In the genomic region with DNA sequence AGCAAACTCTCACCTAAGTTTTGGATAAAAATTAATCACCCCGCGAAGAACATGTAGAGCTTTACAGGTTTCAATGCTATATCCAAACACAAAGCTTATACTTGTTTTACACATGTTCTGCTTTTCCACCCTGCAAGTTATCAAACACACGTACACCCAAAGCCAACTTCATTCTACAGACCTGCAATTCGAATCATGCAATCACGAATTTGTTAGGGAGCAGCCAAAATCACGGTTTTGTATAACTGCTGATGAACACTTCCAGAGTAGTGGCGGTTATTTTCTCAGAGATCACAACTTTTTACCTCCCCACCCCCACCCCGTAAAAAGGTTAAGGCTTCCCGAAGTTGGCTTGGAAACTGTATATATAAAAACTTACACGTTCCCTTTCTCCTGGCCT, we compare ENCODE assay signal across 8 cellular contexts. TPM values are rescaled to one million over a fixed set of nuclear protein-coding genes. Genes with fewer than 3 reads are reported as not detected.
A peak's percentile ranks its signal among the peaks of the same experiment; 100 is the strongest.
DNase-seq lines count a peak whose midpoint lies in the region; ATAC-seq, FAIRE-seq and TF ChIP-seq lines count a peak whose summit lies in the region.

No MANE protein-coding gene starts in this region.

- H2BK15ac ChIP-seq in mesendoderm (replicated peaks; ENCODE audit: low read depth) = no peak overlapping the region

- H3K4me1 ChIP-seq in HUES64 (ENCODE audit: insufficient read depth, low read length) = peaks cover 29% of the 10 kb centered on the region
- H3K4me1 ChIP-seq in K562 (replicated peaks in 1 of 2; ENCODE audit: control insufficient read depth in 2 of 2, insufficient read depth in 2 of 2, low read length in 2 of 2) = peaks cover 5 to 30% of the 10 kb centered on the region in 2 experiments
- peaks cover 6% of the 10 kb centered on the region for H3K4me1 ChIP-seq in mesendoderm (ENCODE audit: control insufficient read depth, low read depth, low read length)

- H3K23ac ChIP-seq in mesendoderm (ENCODE audit: low read length) = no peak overlapping the region

- H3K36me3 ChIP-seq in HUES64 (ENCODE audit: insufficient read depth, low read length) = peaks cover 52% of the 10 kb centered on the region
- peaks cover 53% of the 10 kb centered on the region for H3K36me3 ChIP-seq in K562 (ENCODE audit: control insufficient read depth, insufficient read depth, low read length)
- H3K36me3 ChIP-seq in mesendoderm (ENCODE audit: control insufficient read depth, insufficient read depth, low read length) = peaks cover 7% of the 10 kb centered on the region

- no peak overlapping the region for H2AK5ac ChIP-seq in mesendoderm (ENCODE audit: low read length)

- POLR2A ChIA-PET in K562 (lab: Yijun Ruan, JAX) = interaction anchor here (0.8 to 7.7 kb wide), 15 partner anchors 9 to 163 kb away, joined by 3 to 73 read pairs (median 6); partner anchors contain the start of genes BRWD1 and SH3BGR

- H3K9me3 ChIP-seq in HUES64 (ENCODE audit: insufficient read depth, low read depth, low read length) (no peaks in the 10 kb centered on the region), K562 (replicated peaks; ENCODE audit: control insufficient read depth, insufficient read depth, low read depth, low read length) (no peaks in the 10 kb centered on the region)

- peaks cover 7% of the 10 kb centered on the region for H3K9me1 ChIP-seq in K562 (ENCODE audit: control insufficient read depth, insufficient read depth, low read length)

- CTCF ChIA-PET in K562 (lab: Yijun Ruan, JAX; ENCODE audit: low intra/inter-chr PET ratio) = interaction anchor here (1.1 kb wide), 1 partner anchor 41 kb away, joined by 3 read pairs; no protein-coding TSS in a partner anchor

- H4K20me1 ChIP-seq in K562 (replicated peaks; ENCODE audit: control insufficient read depth, insufficient read depth, low read length) = peaks cover 11% of the 10 kb centered on the region

- H3K4me3 ChIP-seq in HUES64 (ENCODE audit: low read length) = peak overlapping the region; percentile 93
- H3K4me3 ChIP-seq in K562 = peak overlapping the region; percentile 81
- peak overlapping the region; percentile 96 for H3K4me3 ChIP-seq in mesendoderm (ENCODE audit: low read length)

- H3K4me2 ChIP-seq in K562 (ENCODE audit: insufficient read depth, low read length) (peak overlapping the region; percentile 90), mesendoderm (ENCODE audit: low read length) (peak overlapping the region; percentile 66)

- H2AFZ ChIP-seq in K562 (ENCODE audit: low read depth, low read length) = no peak overlapping the region

- no peak for TF ChIP-seq POLR2A in K562 (conservative IDR thresholded peaks at IDR 0.05)

- no peak overlapping the region for H2BK120ac ChIP-seq in mesendoderm (ENCODE audit: low read depth, low read length)

- DNase-seq in K562 (ENCODE audit: extremely low read depth in 1 of 4, low spot score in 3 of 4) (peak in 1 of 4 experiments; percentile 42), mesendoderm (no peak), KG1 (lab: John Stamatoyannopoulos, UW) (no peak)

- H3K27ac ChIP-seq in 22Rv1 (peak overlapping the region; percentile 100), HUES64 (ENCODE audit: low read depth, low read length) (peak overlapping the region; percentile 96; the same call in 1 of the 2 replicates), K562 (ENCODE audit: extremely low read depth, low read depth, low read length) (peak overlapping the region; percentile 85), mesendoderm (ENCODE audit: low read depth, low read length) (no peak overlapping the region)

- TF ChIP-seq CTCF in 22Rv1 (IDR thresholded peaks at IDR 0.05) (no peak), K562 (IDR thresholded peaks at IDR 0.05 in 2 of 3, conservative IDR thresholded peaks at IDR 0.05 in 1 of 3; ENCODE audit: insufficient read depth in 2 of 3, low read depth in 1 of 3, low read length in 3 of 3) (no peak)

- no peak for FAIRE-seq in K562 (lab: Jason Lieb, UNC)

- no peak overlapping the region for H3K18ac ChIP-seq in mesendoderm (ENCODE audit: low read length)

- in situ Hi-C loops in K562 (cut with MboI) = no loop called here

- intact Hi-C loops in K562 (cut with micrococcal nuclease) = no loop called here

- H3K79me2 ChIP-seq in K562 (ENCODE audit: control insufficient read depth, insufficient read depth, low read length) (peaks cover 66% of the 10 kb centered on the region), mesendoderm (ENCODE audit: control insufficient read depth, insufficient read depth, low read length) (peaks cover 28% of the 10 kb centered on the region)

- no peak overlapping the region for H3K4ac ChIP-seq in mesendoderm (ENCODE audit: low read depth, low read length)

- no TSS peak for BruUV-seq in K562 (replicated peaks; lab: Mats Ljungman, UMichigan)

- no peak overlapping the region for H4K5ac ChIP-seq in mesendoderm (ENCODE audit: low read length)

- peaks cover 6% of the 10 kb centered on the region for H3K79me1 ChIP-seq in mesendoderm (ENCODE audit: low read length)

- peak overlapping the region; percentile 98 for H3K9ac ChIP-seq in HUES64 (ENCODE audit: low read depth, low read length)
- H3K9ac ChIP-seq in K562 (ENCODE audit: insufficient read depth in 1 of 2, low read depth in 2 of 2, low read length in 2 of 2) = peak overlapping the region; percentile 63 to 94; a peak in 3 of 4 replicates
- H3K9ac ChIP-seq in mesendoderm (ENCODE audit: low read length) = peak overlapping the region; percentile 99

- H2BK5ac ChIP-seq in mesendoderm (ENCODE audit: low read length) = no peak overlapping the region

- WGBS in HUES64 = 5% methylated on average over 9 of the region's 10 CpGs
- 2% methylated on average over 10 of the region's 10 CpGs for WGBS in K562 (ENCODE audit: insufficient coverage, low coverage, missing lambda C conversion rate)
- WGBS in mesendoderm (ENCODE audit: extremely low coverage, insufficient coverage, low lambda C conversion rate) = no CpG with 5 or more reads among the region's 10 CpGs

- ATAC-seq in K562 (no peak), GM19324 (IDR thresholded peaks at IDR 0.05; ENCODE audit: low FRiP score, unreplicated experiment) (no peak), GM18870 (IDR thresholded peaks at IDR 0.05; ENCODE audit: unreplicated experiment) (no peak), GM18873 (IDR thresholded peaks at IDR 0.05; ENCODE audit: low FRiP score, unreplicated experiment) (no peak)

- no peaks in the 10 kb centered on the region for H3K27me3 ChIP-seq in HUES64 (ENCODE audit: insufficient read depth, low read length)
- H3K27me3 ChIP-seq in K562 (ENCODE audit: control insufficient read depth in 2 of 2, insufficient read depth in 2 of 2, low read length in 2 of 2) = no peaks in the 10 kb centered on the region
- no peaks in the 10 kb centered on the region for H3K27me3 ChIP-seq in mesendoderm (ENCODE audit: insufficient read depth, low read length, poor library complexity)

- TF ChIP-seq RAD21 in K562 (CRISPR knock-in tag; conservative IDR thresholded peaks at IDR 0.05 in 1 of 2, IDR thresholded peaks at IDR 0.05 in 1 of 2) = 0 out of 4 replicates have a peak, but pooled peaks of 1 of the 2 experiments have one; percentile 4

- no peak for TF ChIP-seq EP300 in K562 (IDR thresholded peaks at IDR 0.05; ENCODE audit: low read length)

- H4K8ac ChIP-seq in mesendoderm (ENCODE audit: low read depth, low read length) = no peak overlapping the region

- peak overlapping the region; percentile 85 for H3K56ac ChIP-seq in mesendoderm (ENCODE audit: low read length)

TF ChIP-seq in K562, 482 proteins besides CTCF, POLR2A, EP300 and RAD21 (continues in another document):
- TF ChIP-seq HDAC1 (IDR thresholded peaks at IDR 0.05) = peak in 1 of 2 experiments; percentile 45; a peak in 1 of 4 replicates

RNA-seq across cellular contexts. Expression of gene HMGN1, which starts 1.4 kb away (rescaled TPM):
- 413 TPM for polyA plus RNA-seq in HUES64 (2013, experiment 1 of 2)
- 454 TPM for polyA plus RNA-seq in HUES64 (2013, experiment 2 of 2)
- 108 and 251 TPM in 2 replicates for total RNA-seq in K562 (2011; cell fraction: chromatin; rRNA removed; ENCODE audit: low replicate concordance)
- total RNA-seq in K562 (2011; cell fraction: nucleolus; rRNA removed) = 84.9 and 94.7 TPM in 2 replicates
- 175 and 253 TPM in 2 replicates for total RNA-seq in K562 (2011; cell fraction: nucleoplasm; rRNA removed)
- total RNA-seq in K562 (2014; rRNA removed) (440 and 497 TPM in 2 replicates), K562 (2014; rRNA removed; fragmentation: Illumina TruSeq; extraction: Trizol) (567 and 664 TPM in 2 replicates), K562 (2015; rRNA removed; fragmentation: Illumina TruSeq; extraction: Trizol) (577 and 626 TPM in 2 replicates), K562 (2021) (524 and 567 TPM in 2 replicates)
- polyA plus RNA-seq in K562 (2011; rRNA removed) (329 and 455 TPM in 2 replicates), K562 (2014; fragmentation: Illumina TruSeq; extraction: Trizol) (478 and 498 TPM in 2 replicates), K562 (2014; fragmentation: Nextera tagmentation; extraction: Ambion mirVana) (100 to 1,000 TPM; 124 to 158 TPM), K562 (2014; rRNA removed) (539 and 577 TPM in 2 replicates)
- 77.8 and 235 TPM in 2 replicates for polyA plus RNA-seq in K562 (2011; cell fraction: cytosol; rRNA removed)
- polyA plus RNA-seq in K562 (2011; cell fraction: nucleus; rRNA removed) = 298 and 403 TPM in 2 replicates
- 541 and 564 TPM in 2 replicates for polyA plus RNA-seq in K562 (2012)
- 224 and 259 TPM in 2 replicates for polyA minus RNA-seq in K562 (2011; rRNA and poly(A)+ RNA removed)
- polyA minus RNA-seq in K562 (2011; cell fraction: cytosol; rRNA and poly(A)+ RNA removed) = 123 and 142 TPM in 2 replicates
- 91.1 and 169 TPM in 2 replicates for polyA minus RNA-seq in K562 (2011; cell fraction: nucleus; rRNA and poly(A)+ RNA removed)
- 582 TPM for polyA plus RNA-seq in mesendoderm (2013, experiment 1 of 2)
- polyA plus RNA-seq in mesendoderm (2013, experiment 2 of 2) = 578 TPM

RNA-seq across cellular contexts. Expression of gene BRWD1, which starts 34.1 kb away (rescaled TPM):
- 15.8 TPM for polyA plus RNA-seq in HUES64 (2013, experiment 1 of 2)
- 19.1 TPM for polyA plus RNA-seq in HUES64 (2013, experiment 2 of 2)
- 104 and 356 TPM in 2 replicates for total RNA-seq in K562 (2011; cell fraction: chromatin; rRNA removed; ENCODE audit: low replicate concordance)
- total RNA-seq in K562 (2011; cell fraction: nucleolus; rRNA removed) = 54.4 and 64.3 TPM in 2 replicates
- 179 and 274 TPM in 2 replicates for total RNA-seq in K562 (2011; cell fraction: nucleoplasm; rRNA removed)
- 29.8 and 34.1 TPM in 2 replicates for total RNA-seq in K562 (2014; rRNA removed)
- total RNA-seq in K562 (2014; rRNA removed; fragmentation: Illumina TruSeq; extraction: Trizol) = 60.2 and 70.5 TPM in 2 replicates
- 45.4 and 48.3 TPM in 2 replicates for total RNA-seq in K562 (2015; rRNA removed; fragmentation: Illumina TruSeq; extraction: Trizol)
- total RNA-seq in K562 (2021) = 40.5 and 42.4 TPM in 2 replicates
- polyA plus RNA-seq in K562 (2011; rRNA removed) = 27.8 and 39.5 TPM in 2 replicates
- polyA plus RNA-seq in K562 (2011; cell fraction: cytosol; rRNA removed) = 9.7 and 20.5 TPM in 2 replicates
- polyA plus RNA-seq in K562 (2011; cell fraction: nucleus; rRNA removed) = 26.0 and 35.2 TPM in 2 replicates
- 17.7 and 21.7 TPM in 2 replicates for polyA plus RNA-seq in K562 (2012)
- polyA plus RNA-seq in K562 (2014; fragmentation: Illumina TruSeq; extraction: Trizol) = 23.0 and 25.3 TPM in 2 replicates
- polyA plus RNA-seq in K562 (2014; fragmentation: Nextera tagmentation; extraction: Ambion mirVana) = 10 to 100 TPM; 10.1 to 11.2 TPM
- 22.9 and 28.0 TPM in 2 replicates for polyA plus RNA-seq in K562 (2014; rRNA removed)
- 152 and 172 TPM in 2 replicates for polyA minus RNA-seq in K562 (2011; rRNA and poly(A)+ RNA removed)
- polyA minus RNA-seq in K562 (2011; cell fraction: cytosol; rRNA and poly(A)+ RNA removed) = 28.8 and 35.4 TPM in 2 replicates
- polyA minus RNA-seq in K562 (2011; cell fraction: nucleus; rRNA and poly(A)+ RNA removed) = 123 and 195 TPM in 2 replicates
- polyA plus RNA-seq in mesendoderm (2013, experiment 1 of 2) = 8.4 TPM
- polyA plus RNA-seq in mesendoderm (2013, experiment 2 of 2) = 8.6 TPM
